ENCODE assay signal across 29 cellular contexts in genomic region chr2:65360441-65360840, GRCh38.
DNase-seq lines count a peak whose midpoint lies in the region; ATAC-seq and TF ChIP-seq lines count a peak whose summit lies in the region.
"Had no signal": no experiment of that assay in that cellular context is flagged by ENCODE, and none has a peak within 500 bp of the region (broad histone marks: within the 10 kb centered on the region; RNA-seq: fewer than 3 reads in every experiment).

No MANE protein-coding gene starts in this region.

- H3K9ac ChIP-seq in OCI-LY1 (ENCODE audit: low read length): no peak overlapping the region

- H3K9me2 ChIP-seq in OCI-LY1 (ENCODE audit: low read depth, low read length): no peaks in the 10 kb centered on the region

- peaks cover 0 to 3% (median 0%) of the 10 kb centered on the region in 3 donors for H3K27me3 Mint-ChIP-seq in CD14-positive monocyte (ENCODE audit: low read depth in 3 of 3)
- H3K27me3 Mint-ChIP-seq: brain; CD4-positive, CD25-positive, alpha-beta regulatory T cell; stimulated activated naive B cell treated with anti-CD40 and anti-IgM and Interleukin-4, amounts not matched to agents 10 μg/mL and 1 μg/mL and 100 μg/mL, for 72 hours had no signal

- H3K27ac Mint-ChIP-seq in CD14-positive monocyte: peak overlapping the region in 2 of 7 donors; percentile 18 to 57
- H3K27ac Mint-ChIP-seq: activated CD8-positive, alpha-beta T cell treated with anti-CD3 and anti-CD28 coated beads for 36 hours; activated naive CD4-positive, alpha-beta T cell treated with anti-CD3 and anti-CD28 coated beads for 36 hours; CD4-positive, CD25-positive, alpha-beta regulatory T cell; natural killer cell treated with Interleukin-12 subunit alpha and Interleukin-12 subunit beta and Interleukin-15 and Interleukin-18, amount 100 ng/mL, for 72 hours; stimulated activated naive B cell treated with anti-CD40 and anti-IgM and Interleukin-4, amounts not matched to agents 10 μg/mL and 1 μg/mL and 100 μg/mL, for 72 hours; T-helper 1 cell treated with Interleukin-12 subunit alpha and Interleukin-12 subunit beta and Interleukin-4 antibody, amounts not matched to agents 30 μg/mL and 1 μg/mL, for 36 hours had no signal

- peaks cover 99% of the 10 kb centered on the region for H3K4me1 ChIP-seq in OCI-LY1 (ENCODE audit: insufficient read depth, low read length, severe bottlenecking)

- H3K4me1 Mint-ChIP-seq in CD14-positive monocyte: peaks cover 24% of the 10 kb centered on the region

- in situ Hi-C loops in brain microvascular endothelial cell (cut with HindIII; ENCODE audit: low pct_ligation_motif_present, low sequenced_read_pairs): no loop called here

- TF ChIP-seq CTCF in OCI-LY1 (IDR thresholded peaks at IDR 0.05; ENCODE audit: low read length): no peak
- no peak for TF ChIP-seq CTCF in brain microvascular endothelial cell (IDR thresholded peaks at IDR 0.05; ENCODE audit: low read depth, low read length, missing control alignments)
- TF ChIP-seq CTCF in CD14-positive monocyte (IDR thresholded peaks at IDR 0.05): no peak

- no peaks in the 10 kb centered on the region for H3K9me3 Mint-ChIP-seq in CD14-positive monocyte
- H3K9me3 Mint-ChIP-seq: activated CD8-positive, alpha-beta T cell treated with anti-CD3 and anti-CD28 coated beads for 36 hours; activated naive CD4-positive, alpha-beta T cell treated with anti-CD3 and anti-CD28 coated beads for 36 hours; brain; natural killer cell treated with Interleukin-12 subunit alpha and Interleukin-12 subunit beta and Interleukin-15 and Interleukin-18, amount 100 ng/mL, for 72 hours; stimulated activated naive B cell treated with anti-CD40 and anti-IgM and Interleukin-4, amounts not matched to agents 10 μg/mL and 1 μg/mL and 100 μg/mL, for 72 hours; T-helper 1 cell treated with Interleukin-12 subunit alpha and Interleukin-12 subunit beta and Interleukin-4 antibody, amounts not matched to agents 30 μg/mL and 1 μg/mL, for 36 hours had no signal

- H3K36me3 ChIP-seq in OCI-LY1 (ENCODE audit: insufficient read depth, low read length) (no peaks in the 10 kb centered on the region), brain microvascular endothelial cell (replicated peaks) (no peaks in the 10 kb centered on the region)
- H3K36me3 ChIP-seq: ovary, upper lobe of left lung had no signal

- H3K9me3 ChIP-seq in OCI-LY1 (ENCODE audit: low read length): no peaks in the 10 kb centered on the region
- H3K9me3 ChIP-seq: ovary, upper lobe of left lung had no signal

- no peak overlapping the region for H2AFZ ChIP-seq in OCI-LY1 (ENCODE audit: low read length)

- H3K27ac ChIP-seq in OCI-LY1 (ENCODE audit: low read depth, low read length, poor library complexity, severe bottlenecking) (peak overlapping the region; percentile 94), brain microvascular endothelial cell (peak overlapping the region; percentile 93)
- H3K27ac ChIP-seq: ovary, upper lobe of left lung had no signal

- no peak overlapping the region for H3K4me3 Mint-ChIP-seq in CD14-positive monocyte
- H3K4me3 Mint-ChIP-seq: activated CD8-positive, alpha-beta T cell treated with anti-CD3 and anti-CD28 coated beads for 36 hours; activated naive CD4-positive, alpha-beta T cell treated with anti-CD3 and anti-CD28 coated beads for 36 hours; CD4-positive, CD25-positive, alpha-beta regulatory T cell; natural killer cell treated with Interleukin-12 subunit alpha and Interleukin-12 subunit beta and Interleukin-15 and Interleukin-18, amount 100 ng/mL, for 72 hours; stimulated activated naive B cell treated with anti-CD40 and anti-IgM and Interleukin-4, amounts not matched to agents 10 μg/mL and 1 μg/mL and 100 μg/mL, for 72 hours; T-helper 1 cell treated with Interleukin-12 subunit alpha and Interleukin-12 subunit beta and Interleukin-4 antibody, amounts not matched to agents 30 μg/mL and 1 μg/mL, for 36 hours had no signal

- no peak for ATAC-seq in activated CD4-positive, CD25-positive, alpha-beta regulatory T cell treated with anti-CD3 and anti-CD28 coated beads, Interleukin-2, amount 50 U/mL, for 24 hours
- ATAC-seq: activated CD8-positive, alpha-beta T cell treated with anti-CD3 and anti-CD28 coated beads for 36 hours; natural killer cell treated with Interleukin-12 subunit alpha and Interleukin-12 subunit beta and Interleukin-15 and Interleukin-18, amount 100 ng/mL, for 72 hours; stimulated activated naive B cell treated with anti-CD40 and anti-IgM and Interleukin-4, amounts not matched to agents 10 μg/mL and 1 μg/mL and 100 μg/mL, for 72 hours had no signal

- peaks cover 73% of the 10 kb centered on the region for H3K79me2 ChIP-seq in OCI-LY1 (ENCODE audit: insufficient read depth, low read length)

- peak; percentile 81 for DNase-seq in SIG-M5 treated with dmso at 0.1 percent for 504 hours (lab: John Stamatoyannopoulos, UW; ENCODE audit: unreplicated experiment)
- DNase-seq in SIG-M5 (lab: John Stamatoyannopoulos, UW): no peak
- DNase-seq in brain microvascular endothelial cell: no peak
- DNase-seq in T-helper 9 cell: no peak
- no peak for DNase-seq in NCI-H1694 treated with DMSO at 0.1 percent for 48 hours (lab: John Stamatoyannopoulos, UW)
- DNase-seq in CD14-positive monocyte (ENCODE audit: low spot score): no peak
- DNase-seq: activated CD4-positive, CD25-positive, alpha-beta regulatory T cell treated with anti-CD3 and anti-CD28 coated beads, Interleukin-2, amount 50 U/mL, for 72 hours; activated CD8-positive, alpha-beta memory T cell treated with anti-CD3 and anti-CD28 coated beads, Interleukin-2, amount 50 U/mL, for 48 hours; activated CD8-positive, alpha-beta T cell treated with anti-CD3 and anti-CD28 coated beads for 36 hours; activated naive CD4-positive, alpha-beta T cell treated with anti-CD3 and anti-CD28 coated beads for 36 hours; Calu3; DMS79; GDM1; hippocampal formation; NCI-H1417; NCI-H2029 treated with DMSO at 0.1 percent for 48 hours; NCI-H524 treated with DMSO at 0.1 percent for 48 hours; ovary; retina; stimulated activated naive B cell treated with anti-CD40 and anti-IgM and Interleukin-4, amounts not matched to agents 10 μg/mL and 1 μg/mL and 100 μg/mL, for 72 hours; upper lobe of left lung had no signal

- peak overlapping the region; percentile 4; the same call in 1 of the 2 replicates for H3K4me2 ChIP-seq in OCI-LY1 (ENCODE audit: low read length)

- H3F3A ChIP-seq in OCI-LY1 (ENCODE audit: insufficient read depth, low read length): no peaks in the 10 kb centered on the region

- H3K27me3 ChIP-seq in OCI-LY1 (ENCODE audit: insufficient read depth, low read length) (no peaks in the 10 kb centered on the region), brain microvascular endothelial cell (replicated peaks) (no peaks in the 10 kb centered on the region)
- H3K27me3 ChIP-seq: ovary, upper lobe of left lung had no signal

- intact Hi-C loops in CD14-positive monocyte (cut with micrococcal nuclease): loop anchor here in 1 of 2 donors (10.0 kb wide), 1 partner anchor 74 kb away; the partner anchor contains the start of gene SPRED2

- peaks cover 0 to 3% of the 10 kb centered on the region in 2 donors for H3K36me3 Mint-ChIP-seq in CD14-positive monocyte
- H3K36me3 Mint-ChIP-seq: brain; CD4-positive, CD25-positive, alpha-beta regulatory T cell; natural killer cell treated with Interleukin-12 subunit alpha and Interleukin-12 subunit beta and Interleukin-15 and Interleukin-18, amount 100 ng/mL, for 72 hours had no signal

- H4K20me1 ChIP-seq in OCI-LY1 (ENCODE audit: insufficient read depth, low read length): no peaks in the 10 kb centered on the region

- H3K4me3 ChIP-seq in OCI-LY1 (ENCODE audit: low read depth, low read length, poor library complexity, severe bottlenecking): no peak overlapping the region
- no peak overlapping the region for H3K4me3 ChIP-seq in brain microvascular endothelial cell (ENCODE audit: low read depth, low read length)
- H3K4me3 ChIP-seq: lung, ovary, skin epidermis, upper lobe of left lung had no signal
